1 cellular context compared by ENCODE assay signal in the genomic region with DNA sequence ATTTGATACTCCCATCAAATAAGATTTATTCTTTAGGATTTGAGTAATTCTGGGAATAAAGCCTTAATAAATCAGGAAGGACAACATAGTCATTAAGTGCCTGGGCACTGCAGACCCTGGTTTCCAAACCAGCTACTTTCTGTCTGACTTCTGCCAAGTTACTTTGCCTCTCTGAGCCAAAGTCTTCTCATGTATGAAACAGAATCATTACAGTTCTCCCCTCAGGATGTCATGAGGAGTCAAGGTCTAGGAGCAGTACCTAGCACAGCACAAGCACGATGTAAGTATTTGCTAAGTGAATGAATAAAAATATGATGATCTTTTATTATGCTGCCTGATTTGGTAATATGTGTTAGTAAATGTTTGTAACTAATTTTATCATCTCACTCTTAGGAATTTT.
TF ChIP-seq lines count a peak whose summit lies in the region.

No MANE protein-coding gene starts in this region.

TF ChIP-seq in GM12878, 131 proteins besides CTCF, POLR2A, EP300 and RAD21:
- TF ChIP-seq SIX5 (IDR thresholded peaks at IDR 0.05; ENCODE audit: low read depth, low read length, severe bottlenecking) (no peak), ETV6 (conservative IDR thresholded peaks at IDR 0.05 in 1 of 2, IDR thresholded peaks at IDR 0.05 in 1 of 2; ENCODE audit: borderline replicate concordance in 1 of 2, low read depth in 1 of 2) (peak in 1 of 2 experiments; percentile 77; a peak in 1 of 4 replicates), NFXL1 (IDR thresholded peaks at IDR 0.05; ENCODE audit: borderline replicate concordance) (peak; percentile 35; the same call in 1 of the 2 replicates), MYB (IDR thresholded peaks at IDR 0.05; ENCODE audit: borderline replicate concordance, low read depth, low read length) (no peak), TCF7 (IDR thresholded peaks at IDR 0.05; ENCODE audit: borderline replicate concordance) (no peak), SPI1 (IDR thresholded peaks at IDR 0.05; ENCODE audit: borderline replicate concordance, insufficient read depth, low read depth, low read length) (no peak), ZNF217 (IDR thresholded peaks at IDR 0.05) (no peak), IKZF1 (conservative IDR thresholded peaks at IDR 0.05) (no peak), SMAD1 (IDR thresholded peaks at IDR 0.05; ENCODE audit: low read depth, partially characterized antibody) (no peak)
- TF ChIP-seq, protein P1, sequence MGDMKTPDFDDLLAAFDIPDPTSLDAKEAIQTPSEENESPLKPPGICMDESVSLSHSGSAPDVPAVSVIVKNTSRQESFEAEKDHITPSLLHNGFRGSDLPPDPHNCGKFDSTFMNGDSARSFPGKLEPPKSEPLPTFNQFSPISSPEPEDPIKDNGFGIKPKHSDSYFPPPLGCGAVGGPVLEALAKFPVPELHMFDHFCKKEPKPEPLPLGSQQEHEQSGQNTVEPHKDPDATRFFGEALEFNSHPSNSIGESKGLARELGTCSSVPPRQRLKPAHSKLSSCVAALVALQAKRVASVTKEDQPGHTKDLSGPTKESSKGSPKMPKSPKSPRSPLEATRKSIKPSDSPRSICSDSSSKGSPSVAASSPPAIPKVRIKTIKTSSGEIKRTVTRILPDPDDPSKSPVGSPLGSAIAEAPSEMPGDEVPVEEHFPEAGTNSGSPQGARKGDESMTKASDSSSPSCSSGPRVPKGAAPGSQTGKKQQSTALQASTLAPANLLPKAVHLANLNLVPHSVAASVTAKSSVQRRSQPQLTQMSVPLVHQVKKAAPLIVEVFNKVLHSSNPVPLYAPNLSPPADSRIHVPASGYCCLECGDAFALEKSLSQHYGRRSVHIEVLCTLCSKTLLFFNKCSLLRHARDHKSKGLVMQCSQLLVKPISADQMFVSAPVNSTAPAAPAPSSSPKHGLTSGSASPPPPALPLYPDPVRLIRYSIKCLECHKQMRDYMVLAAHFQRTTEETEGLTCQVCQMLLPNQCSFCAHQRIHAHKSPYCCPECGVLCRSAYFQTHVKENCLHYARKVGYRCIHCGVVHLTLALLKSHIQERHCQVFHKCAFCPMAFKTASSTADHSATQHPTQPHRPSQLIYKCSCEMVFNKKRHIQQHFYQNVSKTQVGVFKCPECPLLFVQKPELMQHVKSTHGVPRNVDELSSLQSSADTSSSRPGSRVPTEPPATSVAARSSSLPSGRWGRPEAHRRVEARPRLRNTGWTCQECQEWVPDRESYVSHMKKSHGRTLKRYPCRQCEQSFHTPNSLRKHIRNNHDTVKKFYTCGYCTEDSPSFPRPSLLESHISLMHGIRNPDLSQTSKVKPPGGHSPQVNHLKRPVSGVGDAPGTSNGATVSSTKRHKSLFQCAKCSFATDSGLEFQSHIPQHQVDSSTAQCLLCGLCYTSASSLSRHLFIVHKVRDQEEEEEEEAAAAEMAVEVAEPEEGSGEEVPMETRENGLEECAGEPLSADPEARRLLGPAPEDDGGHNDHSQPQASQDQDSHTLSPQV (IDR thresholded peaks at IDR 0.05), result no peak
- TF ChIP-seq, protein P2, sequence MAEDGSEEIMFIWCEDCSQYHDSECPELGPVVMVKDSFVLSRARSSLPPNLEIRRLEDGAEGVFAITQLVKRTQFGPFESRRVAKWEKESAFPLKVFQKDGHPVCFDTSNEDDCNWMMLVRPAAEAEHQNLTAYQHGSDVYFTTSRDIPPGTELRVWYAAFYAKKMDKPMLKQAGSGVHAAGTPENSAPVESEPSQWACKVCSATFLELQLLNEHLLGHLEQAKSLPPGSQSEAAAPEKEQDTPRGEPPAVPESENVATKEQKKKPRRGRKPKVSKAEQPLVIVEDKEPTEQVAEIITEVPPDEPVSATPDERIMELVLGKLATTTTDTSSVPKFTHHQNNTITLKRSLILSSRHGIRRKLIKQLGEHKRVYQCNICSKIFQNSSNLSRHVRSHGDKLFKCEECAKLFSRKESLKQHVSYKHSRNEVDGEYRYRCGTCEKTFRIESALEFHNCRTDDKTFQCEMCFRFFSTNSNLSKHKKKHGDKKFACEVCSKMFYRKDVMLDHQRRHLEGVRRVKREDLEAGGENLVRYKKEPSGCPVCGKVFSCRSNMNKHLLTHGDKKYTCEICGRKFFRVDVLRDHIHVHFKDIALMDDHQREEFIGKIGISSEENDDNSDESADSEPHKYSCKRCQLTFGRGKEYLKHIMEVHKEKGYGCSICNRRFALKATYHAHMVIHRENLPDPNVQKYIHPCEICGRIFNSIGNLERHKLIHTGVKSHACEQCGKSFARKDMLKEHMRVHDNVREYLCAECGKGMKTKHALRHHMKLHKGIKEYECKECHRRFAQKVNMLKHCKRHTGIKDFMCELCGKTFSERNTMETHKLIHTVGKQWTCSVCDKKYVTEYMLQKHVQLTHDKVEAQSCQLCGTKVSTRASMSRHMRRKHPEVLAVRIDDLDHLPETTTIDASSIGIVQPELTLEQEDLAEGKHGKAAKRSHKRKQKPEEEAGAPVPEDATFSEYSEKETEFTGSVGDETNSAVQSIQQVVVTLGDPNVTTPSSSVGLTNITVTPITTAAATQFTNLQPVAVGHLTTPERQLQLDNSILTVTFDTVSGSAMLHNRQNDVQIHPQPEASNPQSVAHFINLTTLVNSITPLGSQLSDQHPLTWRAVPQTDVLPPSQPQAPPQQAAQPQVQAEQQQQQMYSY (CRISPR knock-in tag; IDR thresholded peaks at IDR 0.05), result no peak
